Comparison of ENCODE assay signal across 10 cellular contexts in genomic region chr1:16141573-16142336, GRCh38. TPM values are rescaled to one million over a fixed set of nuclear protein-coding genes. Genes with fewer than 3 reads are reported as not detected.
A peak's percentile ranks its signal among the peaks of the same experiment; 100 is the strongest.
DNase-seq lines count a peak whose midpoint lies in the region; ATAC-seq and TF ChIP-seq lines count a peak whose summit lies in the region.
"Had no signal": no experiment of that assay in that cellular context is flagged by ENCODE, and none has a peak within 500 bp of the region (broad histone marks: within the 10 kb centered on the region; RNA-seq: fewer than 3 reads in every experiment).

No MANE protein-coding gene starts in this region.

- peaks cover 43% of the 10 kb centered on the region for H3K79me1 ChIP-seq in neuronal stem cell (ENCODE audit: low read depth, low read length)

- H2AFZ ChIP-seq in neuronal stem cell (ENCODE audit: low read length), result no peak overlapping the region

- peak overlapping the region; percentile 53 for H2AK5ac ChIP-seq in neuronal stem cell (ENCODE audit: low read depth, low read length)

- intact Hi-C loops in A673 (cut with micrococcal nuclease; ENCODE audit: unreplicated experiment), result no loop called here
- intact Hi-C loops in dorsolateral prefrontal cortex (cut with DNase I), result no loop called here

- H3K4me1 ChIP-seq in A673 (ENCODE audit: insufficient read depth, low read length, poor library complexity, severe bottlenecking) (peaks cover 63% of the 10 kb centered on the region), neuronal stem cell (ENCODE audit: control insufficient read depth in 2 of 2, insufficient read depth in 1 of 2, low read depth in 1 of 2, low read length in 2 of 2) (peaks cover 23 to 52% of the 10 kb centered on the region in 2 donors)

- no peak overlapping the region for H2BK5ac ChIP-seq in neuronal stem cell (ENCODE audit: low read length)

- no peak overlapping the region for H3K4me3 ChIP-seq in A673 (ENCODE audit: low read depth, low read length, poor library complexity, severe bottlenecking)
- no peak overlapping the region for H3K4me3 ChIP-seq in dorsolateral prefrontal cortex
- H3K4me3 ChIP-seq in neuronal stem cell (ENCODE audit: low read length in 2 of 2), result no peak overlapping the region

- POLR2A ChIA-PET in A673 (lab: Charles Lee; ENCODE audit: low non-redundant PET), result interaction anchor here (0.5 kb wide), 1 partner anchor 116 kb away, joined by 3 read pairs; no protein-coding TSS in a partner anchor

- H4K91ac ChIP-seq in neuronal stem cell (ENCODE audit: low read depth, low read length, poor library complexity), result no peak overlapping the region

- H2BK12ac ChIP-seq in neuronal stem cell (ENCODE audit: low read length), result no peak overlapping the region

- peaks cover 33% of the 10 kb centered on the region for H3K36me3 ChIP-seq in A673 (ENCODE audit: insufficient read depth, low read length, poor library complexity, severe bottlenecking)
- peaks cover 61 to 80% of the 10 kb centered on the region in 2 donors for H3K36me3 ChIP-seq in neuronal stem cell (replicated peaks in 1 of 2; ENCODE audit: control insufficient read depth in 2 of 2, insufficient read depth in 2 of 2, low read length in 2 of 2)

- peak; percentile 92 for DNase-seq in A673 (ENCODE audit: low spot score)
- peak; percentile 21 for DNase-seq in OCI-M1 (lab: John Stamatoyannopoulos, UW)
- peak in 3 of 10 donors; percentile 19 to 54 (median 20) for DNase-seq in dorsolateral prefrontal cortex
- no peak for DNase-seq in neuronal stem cell (ENCODE audit: low spot score)
- no peak for DNase-seq in LoVo (ENCODE audit: low spot score)
- DNase-seq in NCI-H524 treated with DMSO at 0.1 percent for 48 hours (lab: John Stamatoyannopoulos, UW), result no peak
- no peak for DNase-seq in stimulated activated CD4-positive, alpha-beta T cell treated with anti-CD3 and anti-CD28 coated beads, Interleukin-2, amount 100 ng/mL, for 48 hours
- DNase-seq: GOT3 had no signal

- H3K27ac ChIP-seq in A673 (ENCODE audit: low read depth, low read length, poor library complexity, severe bottlenecking) (peak overlapping the region; percentile 77), dorsolateral prefrontal cortex (peak overlapping the region in 43 of 59 donors; percentile 12 to 81 (median 63)), neuronal stem cell (replicated peaks; ENCODE audit: low read length) (peak overlapping the region; percentile 40)

- H3K4me2 ChIP-seq in neuronal stem cell (ENCODE audit: insufficient read depth, low read length, poor library complexity, severe bottlenecking), result no peak overlapping the region

- H3K4ac ChIP-seq in neuronal stem cell (ENCODE audit: low read length), result no peak overlapping the region

- no CpG with 5 or more reads among the region's 16 CpGs for WGBS in neuronal stem cell (ENCODE audit: extremely low coverage in 2 of 2, insufficient read length in 2 of 2, insufficient replicate concordance in 1 of 2), 2 donors

- H2BK120ac ChIP-seq in neuronal stem cell (ENCODE audit: low read depth, low read length), result no peak overlapping the region

- H4K8ac ChIP-seq in neuronal stem cell (ENCODE audit: low read depth, low read length), result no peak overlapping the region

- H2BK15ac ChIP-seq in neuronal stem cell (ENCODE audit: low read length), result no peak overlapping the region

- no peak for ATAC-seq in esophagus mucosa
- ATAC-seq: activated CD4-positive, CD25-positive, alpha-beta regulatory T cell treated with anti-CD3 and anti-CD28 coated beads, Interleukin-2, amount 50 U/mL, for 24 hours had no signal

- H3K18ac ChIP-seq in neuronal stem cell (ENCODE audit: low read length), result peak overlapping the region; percentile 82

- H3K14ac ChIP-seq in neuronal stem cell (ENCODE audit: low read length), result peak overlapping the region; percentile 73

- CTCF ChIA-PET in A673 (lab: Charles Lee), result interaction anchor here (0.5 kb wide), 1 partner anchor 89 kb away, joined by 9 read pairs; no protein-coding TSS in a partner anchor

- H3K9me3 ChIP-seq in A673 (ENCODE audit: low read depth, low read length, poor library complexity, severe bottlenecking) (no peaks in the 10 kb centered on the region), neuronal stem cell (replicated peaks in 1 of 2; ENCODE audit: control insufficient read depth in 2 of 2, insufficient read depth in 1 of 2, low read depth in 1 of 2, low read length in 2 of 2) (no peaks in the 10 kb centered on the region)

- TF ChIP-seq CTCF in A673 (conservative IDR thresholded peaks at IDR 0.05; ENCODE audit: low read depth, low read length) (no peak), dorsolateral prefrontal cortex (IDR thresholded peaks at IDR 0.05 in 54 of 56, conservative IDR thresholded peaks at IDR 0.05 in 2 of 56; ENCODE audit: low read depth in 1 of 56, partially characterized antibody in 56 of 56) (no peak)

- H3K9ac ChIP-seq in neuronal stem cell (ENCODE audit: low read depth, low read length, poor library complexity), result no peak overlapping the region

- BruUV-seq in A673 (replicated peaks; lab: Mats Ljungman, UMichigan), result no TSS peak

- H3K27me3 ChIP-seq in A673 (replicated peaks; ENCODE audit: insufficient read depth, low read depth, low read length, poor library complexity) (no peaks in the 10 kb centered on the region), dorsolateral prefrontal cortex (peaks cover 0 to 16% (median 2%) of the 10 kb centered on the region in 45 donors), neuronal stem cell (ENCODE audit: control insufficient read depth in 3 of 3, insufficient read depth in 3 of 3, low read depth in 1 of 3, low read length in 3 of 3) (no peaks in the 10 kb centered on the region)

- no peak overlapping the region for H3K23ac ChIP-seq in neuronal stem cell (ENCODE audit: low read depth, low read length, poor library complexity)

RNA-seq across cellular contexts. Expression of gene EPHA2, which starts 14.1 kb away (rescaled TPM):
- total RNA-seq in A673 (2021), result 70.5 and 91.6 TPM in 2 replicates
- total RNA-seq in dorsolateral prefrontal cortex, result 10 to 100 TPM in 5 of 120 experiments, 1 to 10 TPM in 115; 1.4 to 14.6 (median 4.4) TPM
- polyA plus RNA-seq in neuronal stem cell (2013, experiment 1 of 2), result 74.6 TPM
- 73.7 TPM for polyA plus RNA-seq in neuronal stem cell (2013, experiment 2 of 2)
- total RNA-seq in esophagus mucosa, result 146 TPM

Comparison
In these comparisons a context has a peak if more than half of its experiments do, and no peak if none do; other contexts are left out.
1. DNase-seq: peak in A673 (single experiment) and OCI-M1 (single experiment); none in neuronal stem cell (single experiment), LoVo (single experiment), NCI-H524 treated with DMSO at 0.1 percent for 48 hours (single experiment) and stimulated activated CD4-positive, alpha-beta T cell treated with anti-CD3 and anti-CD28 coated beads, Interleukin-2, amount 100 ng/mL, for 48 hours (0 of 2).
2. Peak in every context shown above with its lines, with median percentiles within 50 percentile points of each other: H3K27ac ChIP-seq.